11 cellular contexts compared by ENCODE assay signal in the genomic region with DNA sequence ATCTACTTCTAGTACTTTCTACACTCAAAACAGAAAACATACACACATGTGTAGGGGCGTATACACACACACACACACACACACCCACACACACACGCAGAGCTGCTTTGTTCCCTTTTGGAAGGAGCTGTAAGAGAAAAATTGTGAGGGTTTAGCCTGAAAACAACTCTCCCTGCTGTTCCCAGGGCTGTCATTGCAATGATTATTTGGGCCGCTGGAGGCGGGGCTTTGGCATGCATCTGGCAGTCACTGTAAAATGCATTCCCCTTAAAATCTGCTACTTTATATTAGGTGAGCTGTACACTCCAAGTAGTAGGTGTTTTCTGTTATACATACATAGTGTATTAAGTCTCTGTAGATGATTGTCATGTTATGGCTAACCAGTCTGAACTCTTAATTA. TPM values are rescaled to one million over a fixed set of nuclear protein-coding genes. Genes with fewer than 3 reads are reported as not detected.
DNase-seq lines count a peak whose midpoint lies in the region; ATAC-seq and TF ChIP-seq lines count a peak whose summit lies in the region.
"Had no signal": no experiment of that assay in that cellular context is flagged by ENCODE, and none has a peak within 500 bp of the region (broad histone marks: within the 10 kb centered on the region; RNA-seq: fewer than 3 reads in every experiment).

No MANE protein-coding gene starts in this region.

- peaks cover 0 to 60% (median 39%) of the 10 kb centered on the region in 4 donors for H3K4me1 ChIP-seq in tibial artery

- H3K4me3 Mint-ChIP-seq in progenitor cell of endocrine pancreas (ENCODE audit: low read depth) (no peak overlapping the region), T-helper 17 cell (no peak overlapping the region)
- H3K4me3 Mint-ChIP-seq: effector memory CD8-positive, alpha-beta T cell had no signal

- H3K36me3 ChIP-seq in tibial artery: no peaks in the 10 kb centered on the region

- H3K36me3 Mint-ChIP-seq in progenitor cell of endocrine pancreas (ENCODE audit: insufficient read depth) (peaks cover 11% of the 10 kb centered on the region), T-helper 17 cell (ENCODE audit: low read depth) (no peaks in the 10 kb centered on the region)

- H3K4me1 Mint-ChIP-seq in progenitor cell of endocrine pancreas (ENCODE audit: low read depth) (peaks cover 2% of the 10 kb centered on the region), T-helper 17 cell (peaks cover 16% of the 10 kb centered on the region)

- ATAC-seq in T-helper 17 cell (no peak), HG03039 (IDR thresholded peaks at IDR 0.05; ENCODE audit: unreplicated experiment) (no peak)
- ATAC-seq: effector memory CD8-positive, alpha-beta T cell; HepG2 had no signal

- no peak overlapping the region for H3K4me3 ChIP-seq in choroid plexus epithelial cell (ENCODE audit: low read depth, low read length)
- no peak overlapping the region for H3K4me3 ChIP-seq in tibial artery

- H3K27me3 Mint-ChIP-seq in progenitor cell of endocrine pancreas (no peaks in the 10 kb centered on the region), T-helper 17 cell (no peaks in the 10 kb centered on the region)
- H3K27me3 Mint-ChIP-seq: effector memory CD8-positive, alpha-beta T cell had no signal

- DNase-seq in M059J (ENCODE audit: low read depth): peak; percentile 70
- peak; percentile 66 for DNase-seq in choroid plexus epithelial cell (ENCODE audit: low read depth)
- DNase-seq in islet precursor cell: peak; percentile 70
- DNase-seq in tibial artery: peak; percentile 53 to 77
- DNase-seq in progenitor cell of endocrine pancreas (ENCODE audit: low spot score, unreplicated experiment): no peak
- DNase-seq in NCI-H2171 treated with DMSO at 0.1 percent for 48 hours (lab: John Stamatoyannopoulos, UW): no peak
- no peak for DNase-seq in T-helper 17 cell
- DNase-seq: effector memory CD8-positive, alpha-beta T cell; stimulated activated CD4-positive, alpha-beta T cell treated with anti-CD3 and anti-CD28 coated beads, Interleukin-1b, Interleukin-23, amount 100 ng/mL, for 48 hours had no signal

- H3K27me3 ChIP-seq in tibial artery: no peaks in the 10 kb centered on the region

- H3K27ac ChIP-seq in tibial artery: peak overlapping the region; percentile 51 to 70

- H3K27ac Mint-ChIP-seq in progenitor cell of endocrine pancreas (no peak overlapping the region), T-helper 17 cell (no peak overlapping the region)
- H3K27ac Mint-ChIP-seq: effector memory CD8-positive, alpha-beta T cell had no signal

- intact Hi-C loops in tibial artery (cut with DNase I; ENCODE audit: low total_unique reads): no loop called here

- H3K9me3 ChIP-seq in tibial artery: no peaks in the 10 kb centered on the region
- no peaks in the 10 kb centered on the region for H3K9me3 ChIP-seq in T-helper 17 cell (ENCODE audit: control insufficient read depth, low read length, poor library complexity, severe bottlenecking)

- peaks cover 6% of the 10 kb centered on the region for H3K9me3 Mint-ChIP-seq in progenitor cell of endocrine pancreas (ENCODE audit: low read depth)
- H3K9me3 Mint-ChIP-seq: effector memory CD8-positive, alpha-beta T cell had no signal

- TF ChIP-seq CTCF in choroid plexus epithelial cell (conservative IDR thresholded peaks at IDR 0.05; ENCODE audit: low read depth, low read length) (peak; percentile 59), tibial artery (IDR thresholded peaks at IDR 0.05) (peak; percentile 39 to 47), progenitor cell of endocrine pancreas (IDR thresholded peaks at IDR 0.05; ENCODE audit: unreplicated experiment) (no peak)

RNA-seq across cellular contexts. Expression of a gene that starts 29.1 kb away (rescaled TPM):
- 447 and 744 TPM in 2 replicates for total RNA-seq in M059J (2014; rRNA removed; shearing (Covaris generic))
- 216 and 224 TPM in 2 replicates for total RNA-seq in progenitor cell of endocrine pancreas
- 100 to 1,000 TPM; 124 to 173 TPM for total RNA-seq in T-helper 17 cell

Comparison
In these comparisons a context has a peak if more than half of its experiments do, and no peak if none do; other contexts are left out.
1. DNase-seq: peak in M059J (single experiment), choroid plexus epithelial cell (single experiment), islet precursor cell (single experiment) and tibial artery (2 of 2); none in progenitor cell of endocrine pancreas (single experiment), NCI-H2171 treated with DMSO at 0.1 percent for 48 hours (single experiment) and T-helper 17 cell (0 of 3).